22 cellular contexts compared by ENCODE assay signal in genomic region chrX:39966186-39966585, GRCh38.
DNase-seq lines count a peak whose midpoint lies in the region; ATAC-seq, FAIRE-seq and TF ChIP-seq lines count a peak whose summit lies in the region.
"Had no signal": no experiment of that assay in that cellular context is flagged by ENCODE, and none has a peak within 500 bp of the region (broad histone marks: within the 10 kb centered on the region; RNA-seq: fewer than 3 reads in every experiment).

No MANE protein-coding gene starts in this region.

- H3K79me1 ChIP-seq in IMR-90 (ENCODE audit: low read depth in 1 of 2, low read length in 2 of 2), result no peaks in the 10 kb centered on the region
- no peaks in the 10 kb centered on the region for H3K79me1 ChIP-seq in neuronal stem cell (ENCODE audit: low read depth, low read length)

- H4K20me1 ChIP-seq in IMR-90 (ENCODE audit: insufficient read depth, low read length) (no peaks in the 10 kb centered on the region), smooth muscle cell (ENCODE audit: low read depth) (no peaks in the 10 kb centered on the region)

- no peak overlapping the region for H2AFZ ChIP-seq in IMR-90 (replicated peaks; ENCODE audit: low read length, poor library complexity)
- H2AFZ ChIP-seq in smooth muscle cell (ENCODE audit: low read depth), result no peak overlapping the region
- no peak overlapping the region for H2AFZ ChIP-seq in neuronal stem cell (ENCODE audit: low read length)

- CTCF ChIA-PET in IMR-90 (lab: Yijun Ruan, JAX), result no interaction called here

- H3K4me1 ChIP-seq in IMR-90 (ENCODE audit: control insufficient read depth, insufficient read depth, low read length) (no peaks in the 10 kb centered on the region), smooth muscle cell (ENCODE audit: low read depth) (peaks cover 9% of the 10 kb centered on the region), neuronal stem cell (ENCODE audit: control insufficient read depth in 2 of 2, insufficient read depth in 1 of 2, low read depth in 1 of 2, low read length in 2 of 2) (peaks cover 7% of the 10 kb centered on the region in 2 donors), lower lobe of right lung (peaks cover 4% of the 10 kb centered on the region)
- H3K4me1 ChIP-seq: SJSA1 had no signal

- H3K27ac ChIP-seq in IMR-90 (ENCODE audit: insufficient read depth, low read length) (no peak overlapping the region), smooth muscle cell (ENCODE audit: low read depth) (no peak overlapping the region), neuronal stem cell (replicated peaks; ENCODE audit: low read length) (no peak overlapping the region), lower lobe of right lung (no peak overlapping the region)
- H3K27ac ChIP-seq: HL-60, SJSA1 had no signal

- intact Hi-C loops in IMR-90 (cut with micrococcal nuclease), result no loop called here
- intact Hi-C loops in lower lobe of right lung (cut with DNase I), result no loop called here

- no peaks in the 10 kb centered on the region for H3F3A ChIP-seq in smooth muscle cell (ENCODE audit: low read depth)

- ATAC-seq in IMR-90 (ENCODE audit: low read depth) (no peak), lower lobe of right lung (no peak)
- ATAC-seq: T-cell had no signal

- H2AK9ac ChIP-seq in IMR-90 (replicated peaks; ENCODE audit: low read depth, low read length, poor library complexity), result no peak overlapping the region

- dilution Hi-C loops in IMR-90 (cut with HindIII; ENCODE audit: low sequenced_read_pairs, unreplicated experiment), result no loop called here

- no TSS peak for BruUV-seq in IMR-90 (replicated peaks; lab: Mats Ljungman, UMichigan)

- no peak overlapping the region for H2BK12ac ChIP-seq in neuronal stem cell (ENCODE audit: low read length)

- FAIRE-seq in GM12892 (lab: Jason Lieb, UNC), result peak; percentile 67
- FAIRE-seq: GM18507, H54 had no signal

- H3K4me3 ChIP-seq in IMR-90 (ENCODE audit: insufficient read depth, low read depth, low read length), result no peak overlapping the region
- H3K4me3 ChIP-seq in fibroblast of mammary gland (ENCODE audit: control insufficient read depth, low read depth, low read length), result no peak overlapping the region
- H3K4me3 ChIP-seq in smooth muscle cell, result no peak overlapping the region
- H3K4me3 ChIP-seq in neuronal stem cell (ENCODE audit: low read length in 2 of 2), result no peak overlapping the region
- H3K4me3 ChIP-seq in lower lobe of right lung, result no peak overlapping the region
- H3K4me3 ChIP-seq: SJSA1 had no signal

- no peak overlapping the region for H3K9ac ChIP-seq in IMR-90 (ENCODE audit: low read depth, low read length)
- no peak overlapping the region for H3K9ac ChIP-seq in smooth muscle cell (ENCODE audit: low read depth)
- H3K9ac ChIP-seq in neuronal stem cell (ENCODE audit: low read depth, low read length, poor library complexity), result no peak overlapping the region

- H3K4me2 ChIP-seq in IMR-90 (ENCODE audit: low read depth, low read length), result no peak overlapping the region
- H3K4me2 ChIP-seq in smooth muscle cell, result peak overlapping the region; percentile 30
- no peak overlapping the region for H3K4me2 ChIP-seq in neuronal stem cell (ENCODE audit: insufficient read depth, low read length, poor library complexity, severe bottlenecking)

- POLR2A ChIA-PET in IMR-90 (lab: Charles Lee; ENCODE audit: unreplicated experiment), result interaction anchor here (0.6 kb wide), 1 partner anchor 16 kb away, joined by 6 read pairs; no protein-coding TSS in a partner anchor

- no peak for TF ChIP-seq RAD21 in IMR-90 (IDR thresholded peaks at IDR 0.05; ENCODE audit: low read length)

- no peaks in the 10 kb centered on the region for H3K79me2 ChIP-seq in smooth muscle cell (ENCODE audit: low read depth)

- H4K8ac ChIP-seq in IMR-90 (ENCODE audit: low read depth in 2 of 2, low read length in 2 of 2) (no peak overlapping the region), neuronal stem cell (ENCODE audit: low read depth, low read length) (no peak overlapping the region)

- no peak for DNase-seq in GM12892 (ENCODE audit: insufficient read length)
- peak; percentile 3 for DNase-seq in IMR-90
- DNase-seq in fibroblast of mammary gland (ENCODE audit: low read depth), result peak; percentile 6
- no peak for DNase-seq in smooth muscle cell (lab: John Stamatoyannopoulos, UW; ENCODE audit: unreplicated experiment)
- no peak for DNase-seq in 8988T
- DNase-seq in neuronal stem cell (ENCODE audit: low spot score), result no peak
- no peak for DNase-seq in lower lobe of right lung
- DNase-seq: DMS153, Kasumi-1, MV-4-11, NCI-H1417, NCI-H1694, NCI-H2081, NCI-H446 treated with DMSO at 0.1 percent for 48 hours, NCI-H526, Right ventricle myocardium superior, RPMI8226, T-cell had no signal

- no peak overlapping the region for H3K4ac ChIP-seq in IMR-90 (ENCODE audit: low read depth, low read length)
- H3K4ac ChIP-seq in neuronal stem cell (ENCODE audit: low read length), result no peak overlapping the region

- H3K9me1 ChIP-seq in IMR-90 (ENCODE audit: insufficient read depth, low read length), result no peaks in the 10 kb centered on the region

- peaks cover 7% of the 10 kb centered on the region for H3K9me3 ChIP-seq in IMR-90 (ENCODE audit: control insufficient read depth, insufficient read depth, low read length)
- no peaks in the 10 kb centered on the region for H3K9me3 ChIP-seq in smooth muscle cell (replicated peaks; ENCODE audit: low read depth)
- peaks cover under 1 to 3% of the 10 kb centered on the region in 2 donors for H3K9me3 ChIP-seq in neuronal stem cell (replicated peaks in 1 of 2; ENCODE audit: control insufficient read depth in 2 of 2, insufficient read depth in 1 of 2, low read depth in 1 of 2, low read length in 2 of 2)
- H3K9me3 ChIP-seq in lower lobe of right lung, result no peaks in the 10 kb centered on the region
- H3K9me3 ChIP-seq: SJSA1 had no signal

- H3K56ac ChIP-seq in IMR-90 (ENCODE audit: extremely low read depth, insufficient read depth, low read length), result no peak overlapping the region

- H2BK5ac ChIP-seq in IMR-90 (ENCODE audit: low read depth, low read length, poor library complexity, severe bottlenecking) (no peak overlapping the region), neuronal stem cell (ENCODE audit: low read length) (no peak overlapping the region)

- in situ Hi-C loops in IMR-90 (cut with MboI; ENCODE audit: low sequenced_read_pairs), result no loop called here

- no peak overlapping the region for H4K91ac ChIP-seq in IMR-90 (ENCODE audit: insufficient read depth, low read depth, low read length)
- H4K91ac ChIP-seq in neuronal stem cell (ENCODE audit: low read depth, low read length, poor library complexity), result no peak overlapping the region

- H2BK20ac ChIP-seq in IMR-90 (ENCODE audit: low read depth, low read length), result no peak overlapping the region

- H2AK5ac ChIP-seq in IMR-90 (ENCODE audit: low read depth, low read length), result no peak overlapping the region
- H2AK5ac ChIP-seq in neuronal stem cell (ENCODE audit: low read depth, low read length), result no peak overlapping the region

- H3K23ac ChIP-seq in IMR-90 (ENCODE audit: low read depth, low read length), result no peak overlapping the region
- no peak overlapping the region for H3K23ac ChIP-seq in neuronal stem cell (ENCODE audit: low read depth, low read length, poor library complexity)

- no peak overlapping the region for H3K14ac ChIP-seq in IMR-90 (replicated peaks; ENCODE audit: low read depth, low read length)
- no peak overlapping the region for H3K14ac ChIP-seq in neuronal stem cell (ENCODE audit: low read length)

- no peak for TF ChIP-seq CTCF in IMR-90 (conservative IDR thresholded peaks at IDR 0.05; ENCODE audit: low read depth, low read length)
- no peak for TF ChIP-seq CTCF in fibroblast of mammary gland (conservative IDR thresholded peaks at IDR 0.05; ENCODE audit: control insufficient read depth, insufficient read depth, low read depth, low read length)
- TF ChIP-seq CTCF in smooth muscle cell (IDR thresholded peaks at IDR 0.05; ENCODE audit: borderline replicate concordance, insufficient read depth, poor library complexity, severe bottlenecking), result no peak
- TF ChIP-seq CTCF in lower lobe of right lung (IDR thresholded peaks at IDR 0.05), result no peak

- no peaks in the 10 kb centered on the region for H3K36me3 ChIP-seq in IMR-90 (ENCODE audit: control insufficient read depth, insufficient read depth, low read length)
- H3K36me3 ChIP-seq in smooth muscle cell (ENCODE audit: low read depth), result no peaks in the 10 kb centered on the region
- H3K36me3 ChIP-seq in neuronal stem cell (replicated peaks in 1 of 2; ENCODE audit: control insufficient read depth in 2 of 2, insufficient read depth in 2 of 2, low read length in 2 of 2), result no peaks in the 10 kb centered on the region
- H3K36me3 ChIP-seq in lower lobe of right lung, result no peaks in the 10 kb centered on the region
- H3K36me3 ChIP-seq: SJSA1 had no signal

- no peak for TF ChIP-seq POLR2A in GM12892 (IDR thresholded peaks at IDR 0.05; ENCODE audit: low read depth, low read length)
- no peak for TF ChIP-seq POLR2A in IMR-90 (IDR thresholded peaks at IDR 0.05; ENCODE audit: low read depth, low read length)

- H3K27me3 ChIP-seq in IMR-90 (ENCODE audit: control insufficient read depth, insufficient read depth, low read length) (peaks cover 15% of the 10 kb centered on the region), smooth muscle cell (ENCODE audit: low read depth) (no peaks in the 10 kb centered on the region), neuronal stem cell (ENCODE audit: control insufficient read depth in 3 of 3, insufficient read depth in 3 of 3, low read depth in 1 of 3, low read length in 3 of 3) (no peaks in the 10 kb centered on the region), lower lobe of right lung (ENCODE audit: low read depth) (no peaks in the 10 kb centered on the region)
- H3K27me3 ChIP-seq: SJSA1 had no signal

- H3K18ac ChIP-seq in IMR-90 (ENCODE audit: low read depth, low read length), result no peak overlapping the region
- H3K18ac ChIP-seq in neuronal stem cell (ENCODE audit: low read length), result no peak overlapping the region

- H2BK120ac ChIP-seq in IMR-90 (ENCODE audit: low read depth, low read length), result no peak overlapping the region
- no peak overlapping the region for H2BK120ac ChIP-seq in neuronal stem cell (ENCODE audit: low read depth, low read length)

- 20% methylated on average over 2 of the region's 8 CpGs; no CpG with 5 or more reads in 1 of the 2 experiments for WGBS in IMR-90 (ENCODE audit: extremely low coverage in 2 of 2, insufficient read length in 1 of 2), 2 experiments
- 62% methylated on average over 8 of the region's 8 CpGs for WGBS in smooth muscle cell (ENCODE audit: low lambda C conversion rate)
- no CpG with 5 or more reads among the region's 8 CpGs for WGBS in neuronal stem cell (ENCODE audit: extremely low coverage in 2 of 2, insufficient read length in 2 of 2, insufficient replicate concordance in 1 of 2), 2 donors

- H2BK15ac ChIP-seq in IMR-90 (ENCODE audit: low read depth, low read length) (no peak overlapping the region), neuronal stem cell (ENCODE audit: low read length) (no peak overlapping the region)

- H4K5ac ChIP-seq in IMR-90 (ENCODE audit: low read depth, low read length), result no peak overlapping the region

Comparison
In these comparisons a context has a peak if more than half of its experiments do, and no peak if none do; other contexts are left out.
1. DNase-seq: peak in IMR-90 (single experiment) and fibroblast of mammary gland (single experiment); none in GM12892 (single experiment), smooth muscle cell (single experiment), 8988T (single experiment), neuronal stem cell (single experiment) and lower lobe of right lung (single experiment).